ENCODE assay signal across 13 cellular contexts in the genomic region with DNA sequence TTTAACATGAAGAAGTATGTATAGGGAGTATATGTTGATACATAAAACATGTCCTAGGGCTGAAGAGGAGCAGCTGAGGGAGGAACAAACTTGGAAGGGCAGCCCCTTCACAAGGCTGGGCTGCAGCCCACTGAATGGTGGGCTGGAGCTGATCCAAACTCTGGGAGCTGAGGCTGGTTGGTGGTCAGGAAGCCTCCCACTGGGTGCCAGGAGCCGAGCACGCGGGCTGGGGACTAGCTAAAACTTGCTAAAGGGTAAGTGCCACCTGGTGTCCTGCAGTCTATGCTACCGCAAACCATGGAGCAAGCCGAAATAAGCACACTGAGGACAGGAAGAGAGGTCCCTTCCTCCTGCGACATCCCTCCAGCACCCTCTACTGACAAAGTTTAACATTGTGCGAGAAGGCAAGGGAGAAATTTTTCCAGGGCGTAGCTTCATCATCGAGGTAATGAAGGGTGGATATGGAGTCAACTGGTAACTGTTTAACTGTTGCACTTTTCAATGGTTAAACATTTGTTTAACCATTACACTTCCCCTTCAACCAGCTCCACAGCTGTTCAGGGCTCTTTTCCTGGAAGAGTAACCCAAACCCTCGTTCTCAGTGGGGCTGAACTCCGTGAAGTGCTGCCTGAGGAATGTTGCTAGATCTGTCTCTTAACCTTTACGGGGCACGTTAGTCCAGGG. TPM values are rescaled to one million over a fixed set of nuclear protein-coding genes. Genes with fewer than 3 reads are reported as not detected.
A peak's percentile ranks its signal among the peaks of the same experiment; 100 is the strongest.
DNase-seq lines count a peak whose midpoint lies in the region; ATAC-seq, FAIRE-seq and TF ChIP-seq lines count a peak whose summit lies in the region.
"Had no signal": no experiment of that assay in that cellular context is flagged by ENCODE, and none has a peak within 500 bp of the region (broad histone marks: within the 10 kb centered on the region; RNA-seq: fewer than 3 reads in every experiment).

No MANE protein-coding gene starts in this region.

- POLR2A ChIA-PET in A673 (lab: Charles Lee; ENCODE audit: low non-redundant PET) (no interaction called here), Panc1 (lab: Charles Lee) (interaction anchor here (0.6 kb wide), 1 partner anchor 725 kb away, joined by 3 read pairs; no protein-coding TSS in a partner anchor)

- peaks cover 32% of the 10 kb centered on the region for H3K27me3 Mint-ChIP-seq in osteocyte (ENCODE audit: unreplicated experiment)
- H3K27me3 Mint-ChIP-seq: activated CD8-positive, alpha-beta memory T cell treated with anti-CD3 and anti-CD28 coated beads, Interleukin-2, amount 10 ng/mL, durations not matched to agents 7 days and 5 days had no signal

- H3K27me3 ChIP-seq in A673 (replicated peaks; ENCODE audit: insufficient read depth, low read depth, low read length, poor library complexity) (peaks cover 25% of the 10 kb centered on the region), Panc1 (ENCODE audit: control insufficient read depth, insufficient read depth, low read length) (no peaks in the 10 kb centered on the region), HAP-1 (ENCODE audit: low read depth) (no peaks in the 10 kb centered on the region)
- H3K27me3 ChIP-seq: body of pancreas had no signal

- peak; percentile 51 for FAIRE-seq in GM12892 (lab: Jason Lieb, UNC)
- FAIRE-seq in kidney (lab: Jason Lieb, UNC) = peak; percentile 53

- H3K9me3 Mint-ChIP-seq in osteocyte (ENCODE audit: unreplicated experiment) = no peaks in the 10 kb centered on the region

- H3K36me3 ChIP-seq in A673 (ENCODE audit: insufficient read depth, low read length, poor library complexity, severe bottlenecking) = no peaks in the 10 kb centered on the region
- no peaks in the 10 kb centered on the region for H3K36me3 ChIP-seq in Panc1 (ENCODE audit: control insufficient read depth, insufficient read depth, low read length)
- no peaks in the 10 kb centered on the region for H3K36me3 ChIP-seq in kidney (ENCODE audit: control insufficient read depth in 1 of 2, insufficient read depth in 2 of 2, low read length in 2 of 2)
- H3K36me3 ChIP-seq in HAP-1 (replicated peaks) = no peaks in the 10 kb centered on the region

- no peaks in the 10 kb centered on the region for H3K36me3 Mint-ChIP-seq in osteocyte (ENCODE audit: unreplicated experiment)
- H3K36me3 Mint-ChIP-seq: activated CD8-positive, alpha-beta memory T cell treated with anti-CD3 and anti-CD28 coated beads, Interleukin-2, amount 10 ng/mL, durations not matched to agents 7 days and 5 days had no signal

- ATAC-seq in Panc1 = no peak
- ATAC-seq: activated CD8-positive, alpha-beta memory T cell treated with anti-CD3 and anti-CD28 coated beads, Interleukin-2, amount 10 ng/mL, durations not matched to agents 7 days and 5 days; body of pancreas had no signal

- CTCF ChIA-PET in A673 (lab: Charles Lee) (interaction anchor here (0.6 to 1.2 kb wide), 3 partner anchors 57 to 388 kb away, joined by 3 read pairs; no protein-coding TSS in a partner anchor), Panc1 (lab: Charles Lee) (no interaction called here)

- DNase-seq in A673 (ENCODE audit: low spot score) (peak; percentile 15), GM12892 (ENCODE audit: insufficient read length) (no peak), Panc1 (ENCODE audit: low read depth, low spot score) (no peak), kidney (no peak), osteocyte (ENCODE audit: extremely low spot score, unreplicated experiment) (no peak), NCI-H1092 (lab: John Stamatoyannopoulos, UW) (no peak), occipital lobe (lab: John Stamatoyannopoulos, UW) (no peak), HAP-1 (ENCODE audit: low spot score in 2 of 2) (no peak)
- DNase-seq: activated CD8-positive, alpha-beta memory T cell treated with anti-CD3 and anti-CD28 coated beads, Interleukin-2, amount 10 ng/mL, durations not matched to agents 7 days and 5 days; activated naive CD4-positive, alpha-beta T cell treated with anti-CD3 and anti-CD28 coated beads, Interleukin-2, amount 50 U/mL, for 16 hours; AML-193; body of pancreas had no signal

- H3K9me3 ChIP-seq in A673 (ENCODE audit: low read depth, low read length, poor library complexity, severe bottlenecking) (no peaks in the 10 kb centered on the region), Panc1 (ENCODE audit: control insufficient read depth, insufficient read depth, low read depth, low read length) (no peaks in the 10 kb centered on the region), kidney (ENCODE audit: control insufficient read depth in 1 of 2, low read length in 2 of 2) (no peaks in the 10 kb centered on the region), HAP-1 (no peaks in the 10 kb centered on the region)
- H3K9me3 ChIP-seq: body of pancreas had no signal

- no peak overlapping the region for H3K27ac Mint-ChIP-seq in osteocyte (ENCODE audit: unreplicated experiment)
- H3K27ac Mint-ChIP-seq: activated CD8-positive, alpha-beta memory T cell treated with anti-CD3 and anti-CD28 coated beads, Interleukin-2, amount 10 ng/mL, durations not matched to agents 7 days and 5 days had no signal

- H3K4me3 Mint-ChIP-seq in osteocyte (ENCODE audit: unreplicated experiment) = no peak overlapping the region
- H3K4me3 Mint-ChIP-seq: activated CD8-positive, alpha-beta memory T cell treated with anti-CD3 and anti-CD28 coated beads, Interleukin-2, amount 10 ng/mL, durations not matched to agents 7 days and 5 days had no signal

- no peak overlapping the region for H3K4me3 ChIP-seq in A673 (ENCODE audit: low read depth, low read length, poor library complexity, severe bottlenecking)
- H3K4me3 ChIP-seq in Panc1 (ENCODE audit: low read depth in 2 of 2, low read length in 2 of 2) = no peak overlapping the region
- peak overlapping the region; percentile 4 to 16 for H3K4me3 ChIP-seq in kidney (ENCODE audit: low read length in 2 of 2)
- no peak overlapping the region for H3K4me3 ChIP-seq in HAP-1
- H3K4me3 ChIP-seq: body of pancreas had no signal

- in situ Hi-C loops in Panc1 (cut with HindIII; ENCODE audit: low pct_unique_long_range_greater_than_20kb, low sequenced_read_pairs) = no loop called here
- in situ Hi-C loops in HAP-1 (cut with MboI; ENCODE audit: low sequenced_read_pairs) = no loop called here

- H3K27ac ChIP-seq in A673 (ENCODE audit: low read depth, low read length, poor library complexity, severe bottlenecking) = no peak overlapping the region
- no peak overlapping the region for H3K27ac ChIP-seq in Panc1 (ENCODE audit: low read length)
- H3K27ac ChIP-seq in kidney (ENCODE audit: low read depth in 2 of 2, low read length in 2 of 2) = no peak overlapping the region
- H3K27ac ChIP-seq: body of pancreas had no signal

- no peak overlapping the region for H3K9ac ChIP-seq in kidney (ENCODE audit: low read length in 2 of 2)

- H3K4me1 Mint-ChIP-seq in osteocyte (ENCODE audit: unreplicated experiment) = no peaks in the 10 kb centered on the region
- H3K4me1 Mint-ChIP-seq: activated CD8-positive, alpha-beta memory T cell treated with anti-CD3 and anti-CD28 coated beads, Interleukin-2, amount 10 ng/mL, durations not matched to agents 7 days and 5 days had no signal

- no TSS peak for BruUV-seq in A673 (replicated peaks; lab: Mats Ljungman, UMichigan)
- no TSS peak for BruUV-seq in Panc1 (replicated peaks; lab: Mats Ljungman, UMichigan)

- TF ChIP-seq POLR2A in GM12892 (IDR thresholded peaks at IDR 0.05; ENCODE audit: low read depth, low read length) = no peak

- TF ChIP-seq CTCF in A673 (conservative IDR thresholded peaks at IDR 0.05; ENCODE audit: low read depth, low read length) = peak; percentile 52
- TF ChIP-seq CTCF in Panc1 (IDR thresholded peaks at IDR 0.05) = peak; percentile 35
- TF ChIP-seq CTCF in kidney (IDR thresholded peaks at IDR 0.05; ENCODE audit: borderline replicate concordance, extremely low read depth, insufficient read depth) = peak; percentile 35
- TF ChIP-seq CTCF in osteocyte (IDR thresholded peaks at IDR 0.05) = no peak

- intact Hi-C loops in A673 (cut with micrococcal nuclease; ENCODE audit: unreplicated experiment) = no loop called here
- intact Hi-C loops in Panc1 (cut with micrococcal nuclease; ENCODE audit: unreplicated experiment) = no loop called here
- intact Hi-C loops in kidney (cut with DNase I) = no loop called here

- no peaks in the 10 kb centered on the region for H3K4me1 ChIP-seq in A673 (ENCODE audit: insufficient read depth, low read length, poor library complexity, severe bottlenecking)
- H3K4me1 ChIP-seq in Panc1 (ENCODE audit: control insufficient read depth, insufficient read depth, low read length) = no peaks in the 10 kb centered on the region
- H3K4me1 ChIP-seq in kidney (ENCODE audit: control insufficient read depth in 1 of 2, insufficient read depth in 1 of 2, low read depth in 1 of 2, low read length in 2 of 2) = peaks cover 4 to 5% of the 10 kb centered on the region in 2 donors
- no peaks in the 10 kb centered on the region for H3K4me1 ChIP-seq in HAP-1
- H3K4me1 ChIP-seq: body of pancreas had no signal

RNA-seq across cellular contexts. Expression of gene EGLN3, which starts 42.2 kb away (rescaled TPM):
- total RNA-seq in A673 (2021) (2.0 and 2.4 TPM in 2 replicates), Panc1 (2021; ENCODE audit: unreplicated experiment) (3.6 TPM), kidney (22.5 TPM), osteocyte (0.37 and 0.38 TPM in 2 replicates), occipital lobe (9.7 TPM)
- polyA plus RNA-seq in GM12892 (2012; ENCODE audit: missing spikeins) = 28.5 TPM
- polyA plus RNA-seq in Panc1 (2012; ENCODE audit: insufficient read length) = 3.9 TPM
- 19.6 TPM for polyA plus RNA-seq in kidney (ENCODE audit: insufficient read depth, low read depth, low replicate concordance)
- total RNA-seq: HT1080 had no signal

Comparison
In these comparisons a context has a peak if more than half of its experiments do, and no peak if none do; other contexts are left out.
1. H3K4me3 ChIP-seq: peak in kidney (2 of 2); none in A673 (single experiment), Panc1 (0 of 2) and HAP-1 (single experiment).